ENCODE assay signal across 1 cellular context in the genomic region with DNA sequence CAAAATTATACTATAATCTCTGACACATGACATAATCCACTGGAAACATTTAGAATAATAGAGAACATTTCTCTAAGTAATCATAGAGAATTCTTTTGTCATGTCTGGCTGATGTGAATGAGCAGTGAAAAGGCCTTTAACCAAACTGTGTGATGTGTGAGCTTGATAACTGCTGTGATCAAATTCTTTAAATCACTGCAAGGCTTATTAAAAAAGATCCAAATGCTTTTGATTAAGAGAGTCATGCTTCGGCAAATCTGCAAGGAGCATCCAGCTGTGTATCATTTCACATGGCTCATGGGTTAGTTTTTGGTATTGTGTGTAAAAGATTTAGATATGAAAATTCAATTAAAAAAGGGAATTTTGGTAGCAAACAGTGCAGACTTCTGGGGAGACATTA.
TF ChIP-seq lines count a peak whose summit lies in the region.

No MANE protein-coding gene starts in this region.

TF ChIP-seq in SK-N-SH, 30 proteins besides CTCF, POLR2A, EP300 and RAD21 (continued from another document):
- TF ChIP-seq FOXM1 (IDR thresholded peaks at IDR 0.05; ENCODE audit: low read depth) = no peak
TF ChIP-seq in SK-N-SH: peak in this region for 3.
